ENCODE assay signal across 8 cellular contexts in the genomic region with DNA sequence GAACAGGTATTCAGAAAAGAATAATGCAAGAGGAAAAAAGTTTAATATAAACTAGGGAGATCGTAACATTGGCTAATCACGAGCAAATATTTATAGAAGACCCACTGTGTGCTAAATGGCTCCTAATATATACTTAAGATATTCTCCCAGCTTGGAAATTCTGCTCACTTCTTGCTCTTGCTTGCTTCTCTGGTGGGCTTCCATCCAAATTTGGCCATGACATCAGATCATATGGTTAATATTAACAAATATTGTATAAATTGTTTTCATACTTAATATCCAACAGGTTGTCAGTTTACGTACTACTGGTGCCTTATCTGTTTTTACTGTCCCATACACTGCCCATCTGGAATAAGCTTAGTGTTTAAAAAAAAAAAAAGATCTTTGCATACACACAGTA. TPM values are rescaled to one million over a fixed set of nuclear protein-coding genes. Genes with fewer than 3 reads are reported as not detected.
DNase-seq lines count a peak whose midpoint lies in the region; ATAC-seq and TF ChIP-seq lines count a peak whose summit lies in the region.

No MANE protein-coding gene starts in this region.

- WGBS in trophoblast cell (ENCODE audit: extremely low coverage, insufficient coverage, insufficient read length), result no CpG with 5 or more reads among the region's 3 CpGs

- H4K20me1 ChIP-seq in DOHH2 (ENCODE audit: control insufficient read depth, insufficient read depth, low read depth, low read length) (no peaks in the 10 kb centered on the region; the same call in 1 of the 2 replicates), PC-9 (ENCODE audit: insufficient read depth) (peaks cover 7% of the 10 kb centered on the region; the same call in 1 of the 2 replicates)

- H4K8ac ChIP-seq in trophoblast cell (ENCODE audit: low read depth, low read length), result no peak overlapping the region

- intact Hi-C loops in PC-9 (cut with micrococcal nuclease; ENCODE audit: unreplicated experiment), result loop anchor here (5.0 to 10.0 kb wide), 3 partner anchors 182 to 532 kb away; a partner anchor contains a TSS

- H2BK120ac ChIP-seq in trophoblast cell (ENCODE audit: insufficient read depth, low read length, poor library complexity), result no peak overlapping the region

- no peak overlapping the region for H3K9ac ChIP-seq in trophoblast cell (ENCODE audit: low read length)

- no peak overlapping the region for H2BK12ac ChIP-seq in trophoblast cell (ENCODE audit: low read length)

- H3K14ac ChIP-seq in trophoblast cell (ENCODE audit: low read length), result no peak overlapping the region

- TF ChIP-seq CTCF in DOHH2 (IDR thresholded peaks at IDR 0.05; ENCODE audit: low read depth, low read length, poor library complexity, severe bottlenecking), result no peak
- TF ChIP-seq CTCF in PC-9 (conservative IDR thresholded peaks at IDR 0.05), result no peak
- no peak for TF ChIP-seq CTCF in epithelial cell of proximal tubule (conservative IDR thresholded peaks at IDR 0.05; ENCODE audit: low read depth, low read length)

- peaks cover 58% of the 10 kb centered on the region for H3K36me3 ChIP-seq in DOHH2 (ENCODE audit: control insufficient read depth, low read length)
- peaks cover 27% of the 10 kb centered on the region for H3K36me3 ChIP-seq in PC-9 (ENCODE audit: low read depth)
- H3K36me3 ChIP-seq in trophoblast cell (ENCODE audit: control insufficient read depth in 1 of 2, insufficient read depth in 2 of 2, low read length in 2 of 2), result peaks cover 0 to 6% of the 10 kb centered on the region in 2 experiments

- peak overlapping the region; percentile 91 for H3K4me2 ChIP-seq in DOHH2 (ENCODE audit: low read length)
- H3K4me2 ChIP-seq in PC-9, result peak overlapping the region; percentile 87
- peak overlapping the region; percentile 55 for H3K4me2 ChIP-seq in trophoblast cell (ENCODE audit: low read length)

- H3K4me3 ChIP-seq in DOHH2 (ENCODE audit: low read length) (peak overlapping the region; percentile 79), PC-9 (peak overlapping the region; percentile 79), epithelial cell of proximal tubule (ENCODE audit: low read depth, low read length) (peak overlapping the region; percentile 58), trophoblast cell (ENCODE audit: low read depth, low read length) (no peak overlapping the region)

- H4K91ac ChIP-seq in trophoblast cell (ENCODE audit: low read depth, low read length), result no peak overlapping the region

- H3K4ac ChIP-seq in trophoblast cell (ENCODE audit: low read depth, low read length), result no peak overlapping the region

- H3K79me1 ChIP-seq in trophoblast cell (ENCODE audit: low read length), result peaks cover 21% of the 10 kb centered on the region

- H3K9me3 ChIP-seq in DOHH2 (ENCODE audit: control insufficient read depth, insufficient read depth, low read length) (no peaks in the 10 kb centered on the region), PC-9 (ENCODE audit: insufficient read depth, low read depth) (no peaks in the 10 kb centered on the region), trophoblast cell (ENCODE audit: insufficient read depth, low read depth, low read length) (no peaks in the 10 kb centered on the region)

- H2AFZ ChIP-seq in PC-9 (no peak overlapping the region; the same call in 1 of the 2 replicates), trophoblast cell (ENCODE audit: insufficient read depth, low read length, poor library complexity) (no peak overlapping the region)

- no peak overlapping the region for H4K12ac ChIP-seq in trophoblast cell (ENCODE audit: low read depth, low read length)

- no peak overlapping the region for H2AK5ac ChIP-seq in trophoblast cell (ENCODE audit: low read length)

- H3K27me3 ChIP-seq in DOHH2 (ENCODE audit: control insufficient read depth, low read length) (no peaks in the 10 kb centered on the region), PC-9 (ENCODE audit: insufficient read depth, low read depth) (no peaks in the 10 kb centered on the region), trophoblast cell (ENCODE audit: insufficient read depth, low read length) (no peaks in the 10 kb centered on the region)

- H2BK5ac ChIP-seq in trophoblast cell (ENCODE audit: low read depth, low read length, poor library complexity), result no peak overlapping the region

- H3K4me1 ChIP-seq in DOHH2 (ENCODE audit: control insufficient read depth, low read length), result peaks cover 66% of the 10 kb centered on the region
- peaks cover 22% of the 10 kb centered on the region for H3K4me1 ChIP-seq in PC-9 (replicated peaks; ENCODE audit: insufficient read depth)
- H3K4me1 ChIP-seq in trophoblast cell (ENCODE audit: control insufficient read depth in 1 of 2, insufficient read depth in 2 of 2, low read length in 2 of 2), result no peaks in the 10 kb centered on the region

- POLR2A ChIA-PET in PC-9 (lab: Charles Lee; ENCODE audit: unreplicated experiment), result interaction anchor here (0.6 kb wide), 2 partner anchors 8 to 153 kb away, joined by 10 to 11 read pairs; no protein-coding TSS in a partner anchor

- DNase-seq in PC-9 (no peak), epithelial cell of proximal tubule (ENCODE audit: low read depth) (no peak), trophoblast cell (no peak), NCI-H774 (lab: John Stamatoyannopoulos, UW) (no peak)

- H3K9me2 ChIP-seq in DOHH2 (replicated peaks; ENCODE audit: control insufficient read depth, low read length) (no peaks in the 10 kb centered on the region), PC-9 (ENCODE audit: insufficient read depth) (no peaks in the 10 kb centered on the region)

- ATAC-seq in GM21360 (IDR thresholded peaks at IDR 0.05; ENCODE audit: unreplicated experiment), result no peak
- ATAC-seq in HG02884 (IDR thresholded peaks at IDR 0.05; ENCODE audit: unreplicated experiment), result no peak
- ATAC-seq in HG02840 (IDR thresholded peaks at IDR 0.05; ENCODE audit: low FRiP score, unreplicated experiment), result no peak

- H3K27ac ChIP-seq in DOHH2 (ENCODE audit: low read depth, low read length) (peak overlapping the region; percentile 93), PC-9 (peak overlapping the region; percentile 98), trophoblast cell (ENCODE audit: low read depth, low read length) (peak overlapping the region; percentile 100)

- CTCF ChIA-PET in PC-9 (lab: Charles Lee), result interaction anchor here (2.3 kb wide), 1 partner anchor 206 kb away, joined by 8 read pairs; no protein-coding TSS in a partner anchor

- H3F3A ChIP-seq in DOHH2 (ENCODE audit: control insufficient read depth, insufficient read depth), result peaks cover 55% of the 10 kb centered on the region
- peaks cover 67% of the 10 kb centered on the region for H3F3A ChIP-seq in PC-9 (ENCODE audit: insufficient read depth, low read depth)

- no peak overlapping the region for H3K23ac ChIP-seq in trophoblast cell (ENCODE audit: low read length)

- H3K18ac ChIP-seq in trophoblast cell (ENCODE audit: low read length), result no peak overlapping the region

- no TSS peak for BruUV-seq in PC-9 (replicated peaks; lab: Mats Ljungman, UMichigan)

- peaks cover 64% of the 10 kb centered on the region for H3K79me2 ChIP-seq in DOHH2 (ENCODE audit: control insufficient read depth, low read length)
- peaks cover 52% of the 10 kb centered on the region for H3K79me2 ChIP-seq in PC-9 (ENCODE audit: low read depth)
- peaks cover 6% of the 10 kb centered on the region for H3K79me2 ChIP-seq in trophoblast cell (ENCODE audit: control insufficient read depth, insufficient read depth, low read length, poor library complexity)

RNA-seq across cellular contexts. Expression of a gene that starts 1.1 kb away (rescaled TPM):
- total RNA-seq in PC-9 (2021) (34.5 and 40.7 TPM in 2 replicates), epithelial cell of proximal tubule (23.9 and 29.2 TPM in 2 replicates)
- polyA plus RNA-seq in trophoblast cell (2013), result 97.6 and 104 TPM in 2 replicates

RNA-seq across cellular contexts. Expression of a gene that starts 27.7 kb away (rescaled TPM):
- total RNA-seq in PC-9 (2021) (291 and 376 TPM in 2 replicates), epithelial cell of proximal tubule (409 and 447 TPM in 2 replicates)
- polyA plus RNA-seq in trophoblast cell (2013), result 342 and 352 TPM in 2 replicates
